ENCODE assay signal across 11 cellular contexts in the genomic region with DNA sequence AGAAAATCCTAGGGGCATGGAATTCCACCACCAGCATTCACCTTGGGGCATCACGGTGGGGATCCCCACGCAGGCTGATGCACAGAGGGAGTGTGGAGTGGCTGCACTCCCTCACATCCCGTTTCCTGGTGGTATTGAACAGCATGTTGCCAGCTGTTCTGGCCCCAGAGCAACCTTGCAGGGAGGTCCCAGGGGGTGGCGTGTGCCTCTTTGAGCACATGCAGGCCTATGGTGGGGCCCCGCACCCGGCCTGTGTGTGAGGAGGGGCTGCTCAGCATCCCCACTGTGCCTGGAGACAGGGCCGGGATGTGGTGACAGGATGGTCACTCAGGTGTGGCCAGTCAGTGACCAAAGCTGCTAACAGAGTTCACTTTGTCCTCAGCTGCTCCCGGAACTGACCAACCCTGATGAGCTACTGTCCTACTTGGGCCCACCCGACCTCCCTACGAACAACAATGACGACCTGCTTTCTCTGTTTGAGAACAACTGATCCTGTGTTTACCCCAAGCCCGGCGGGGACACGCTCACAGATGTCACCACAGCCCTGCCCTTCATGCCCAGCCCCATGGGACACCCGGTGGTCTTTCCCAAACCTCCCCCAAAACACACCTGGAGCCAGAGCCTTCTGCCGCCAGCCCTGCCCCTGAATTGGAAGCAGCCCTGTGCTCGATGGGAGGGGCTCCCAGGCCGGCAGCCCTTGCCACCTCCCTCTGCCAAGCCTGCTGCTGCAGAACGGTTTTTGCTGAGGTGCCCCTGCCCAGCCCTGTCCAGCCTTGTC. TPM values are rescaled to one million over a fixed set of nuclear protein-coding genes. Genes with fewer than 3 reads are reported as not detected.
A peak's percentile ranks its signal among the peaks of the same experiment; 100 is the strongest.
DNase-seq lines count a peak whose midpoint lies in the region; ATAC-seq and TF ChIP-seq lines count a peak whose summit lies in the region.
"Had no signal": no experiment of that assay in that cellular context is flagged by ENCODE, and none has a peak within 500 bp of the region (broad histone marks: within the 10 kb centered on the region; RNA-seq: fewer than 3 reads in every experiment).

No MANE protein-coding gene starts in this region.

- H3K36me3 Mint-ChIP-seq in activated T-cell treated with anti-CD3 and anti-CD28 coated beads, Interleukin-2, amount 50 U/mL, for 24 hours (ENCODE audit: low read depth), result peaks cover 72% of the 10 kb centered on the region
- peaks cover 23% of the 10 kb centered on the region for H3K36me3 Mint-ChIP-seq in activated T-cell treated with anti-CD3 and anti-CD28 coated beads, Interleukin-2, amount 50 U/mL, for 4 hours (ENCODE audit: insufficient read depth)
- H3K36me3 Mint-ChIP-seq in central memory CD8-positive, alpha-beta T cell (ENCODE audit: insufficient read depth), result peaks cover 13% of the 10 kb centered on the region
- peaks cover 4 to 9% of the 10 kb centered on the region in 2 donors for H3K36me3 Mint-ChIP-seq in naive B cell

- H3K9me3 Mint-ChIP-seq in activated T-cell treated with anti-CD3 and anti-CD28 coated beads, Interleukin-2, amount 50 U/mL, for 24 hours, result no peaks in the 10 kb centered on the region
- H3K9me3 Mint-ChIP-seq in activated T-cell treated with anti-CD3 and anti-CD28 coated beads, Interleukin-2, amount 50 U/mL, for 4 hours, result no peaks in the 10 kb centered on the region
- H3K9me3 Mint-ChIP-seq in central memory CD8-positive, alpha-beta T cell, result no peaks in the 10 kb centered on the region
- no peaks in the 10 kb centered on the region for H3K9me3 Mint-ChIP-seq in naive B cell

- peaks cover 37% of the 10 kb centered on the region for H3K4me1 Mint-ChIP-seq in activated T-cell treated with anti-CD3 and anti-CD28 coated beads, Interleukin-2, amount 50 U/mL, for 24 hours (ENCODE audit: low read depth)
- H3K4me1 Mint-ChIP-seq in activated T-cell treated with anti-CD3 and anti-CD28 coated beads, Interleukin-2, amount 50 U/mL, for 4 hours (ENCODE audit: low read depth), result peaks cover 47% of the 10 kb centered on the region
- H3K4me1 Mint-ChIP-seq in central memory CD8-positive, alpha-beta T cell, result peaks cover 48% of the 10 kb centered on the region
- H3K4me1 Mint-ChIP-seq in naive B cell, result peaks cover 41 to 48% (median 43%) of the 10 kb centered on the region in 3 donors

- H3K36me3 ChIP-seq in tibial artery, result peaks cover 30 to 57% (median 51%) of the 10 kb centered on the region in 3 donors

- DNase-seq in activated T-cell treated with anti-CD3 and anti-CD28 coated beads, Interleukin-2, amount 50 U/mL, for 24 hours, result no peak
- no peak for DNase-seq in activated T-cell treated with anti-CD3 and anti-CD28 coated beads, Interleukin-2, amount 50 U/mL, for 4 hours
- DNase-seq in central memory CD8-positive, alpha-beta T cell (ENCODE audit: low spot score in 2 of 2), result no peak
- DNase-seq in naive B cell (no peak), tibial artery (no peak), HuH-7 (ENCODE audit: low spot score) (no peak), NCI-H2081 (lab: John Stamatoyannopoulos, UW) (no peak)
- no peak for DNase-seq in central memory CD4-positive, alpha-beta T cell
- DNase-seq: effector CD4-positive, alpha-beta T cell; NCI-H1436; SHP77 treated with DMSO at 0.1 percent for 48 hours had no signal

- no peaks in the 10 kb centered on the region for H3K9me3 ChIP-seq in tibial artery

- H3K27ac Mint-ChIP-seq in activated T-cell treated with anti-CD3 and anti-CD28 coated beads, Interleukin-2, amount 50 U/mL, for 24 hours, result peak overlapping the region; percentile 71
- H3K27ac Mint-ChIP-seq in central memory CD8-positive, alpha-beta T cell (ENCODE audit: low read depth), result peak overlapping the region; percentile 84
- peak overlapping the region in 5 of 6 donors; percentile 94 to 98 (median 97) for H3K27ac Mint-ChIP-seq in naive B cell

- H3K27me3 ChIP-seq in tibial artery, result no peaks in the 10 kb centered on the region

- no peak overlapping the region for H3K4me3 Mint-ChIP-seq in activated T-cell treated with anti-CD3 and anti-CD28 coated beads, Interleukin-2, amount 50 U/mL, for 24 hours
- H3K4me3 Mint-ChIP-seq in activated T-cell treated with anti-CD3 and anti-CD28 coated beads, Interleukin-2, amount 50 U/mL, for 4 hours, result no peak overlapping the region
- H3K4me3 Mint-ChIP-seq in central memory CD8-positive, alpha-beta T cell, result no peak overlapping the region
- H3K4me3 Mint-ChIP-seq in naive B cell, result peak overlapping the region in 5 of 8 donors; percentile 71 to 81 (median 78)

- TF ChIP-seq CTCF in tibial artery (IDR thresholded peaks at IDR 0.05), result no peak

- H3K4me1 ChIP-seq in tibial artery, result peaks cover 0 to 38% (median 32%) of the 10 kb centered on the region in 4 donors

- no peak for ATAC-seq in activated T-cell treated with anti-CD3 and anti-CD28 coated beads, Interleukin-2, amount 50 U/mL, for 4 hours
- ATAC-seq in central memory CD8-positive, alpha-beta T cell (replicated peaks; ENCODE audit: extremely low read depth, poor library complexity, severe bottlenecking), result no peak
- no peak for ATAC-seq in naive B cell (ENCODE audit: low read depth in 2 of 2)

- no peaks in the 10 kb centered on the region for H3K27me3 Mint-ChIP-seq in activated T-cell treated with anti-CD3 and anti-CD28 coated beads, Interleukin-2, amount 50 U/mL, for 24 hours
- H3K27me3 Mint-ChIP-seq in activated T-cell treated with anti-CD3 and anti-CD28 coated beads, Interleukin-2, amount 50 U/mL, for 4 hours (ENCODE audit: low read depth), result no peaks in the 10 kb centered on the region
- no peaks in the 10 kb centered on the region for H3K27me3 Mint-ChIP-seq in central memory CD8-positive, alpha-beta T cell
- H3K27me3 Mint-ChIP-seq in naive B cell, result no peaks in the 10 kb centered on the region

- H3K27ac ChIP-seq in tibial artery, result peak overlapping the region; percentile 56 to 73

- no peak overlapping the region for H3K4me3 ChIP-seq in tibial artery

- intact Hi-C loops in tibial artery (cut with DNase I; ENCODE audit: low total_unique reads), result no loop called here

RNA-seq across cellular contexts. Expression of a gene that starts 18.7 kb away (rescaled TPM):
- 100 to 1,000 TPM; 109 to 137 (median 118) TPM for total RNA-seq in activated T-cell treated with anti-CD3 and anti-CD28 coated beads, Interleukin-2, amount 50 U/mL, for 4 hours
- polyA plus RNA-seq in naive B cell (ENCODE audit: low read depth in 6 of 6), result 10 to 100 TPM in 5 of 6 donors, 1 to 10 TPM in 1; 5.8 to 22.8 (median 13.4) TPM

RNA-seq across cellular contexts. Expression of a gene that starts 29.2 kb away (rescaled TPM):
- total RNA-seq in activated T-cell treated with anti-CD3 and anti-CD28 coated beads, Interleukin-2, amount 50 U/mL, for 4 hours, result 1,000 to 10,000 TPM; 2,630 to 2,693 (median 2,657) TPM
- polyA plus RNA-seq in naive B cell (ENCODE audit: low read depth in 6 of 6), result 1,000 to 10,000 TPM; 2,925 to 4,431 (median 4,097) TPM

Comparison
In these comparisons a context has a peak if more than half of its experiments do, and no peak if none do; other contexts are left out.
1. H3K4me3 Mint-ChIP-seq: peak in naive B cell (5 of 8); none in activated T-cell treated with anti-CD3 and anti-CD28 coated beads, Interleukin-2, amount 50 U/mL, for 24 hours (single experiment), activated T-cell treated with anti-CD3 and anti-CD28 coated beads, Interleukin-2, amount 50 U/mL, for 4 hours (single experiment) and central memory CD8-positive, alpha-beta T cell (single experiment).
2. Peak in every context shown above with its lines, with median percentiles within 50 percentile points of each other: H3K27ac Mint-ChIP-seq.